ENCODE assay signal across 8 cellular contexts in genomic region chr1:55215194-55216021, GRCh38. TPM values are rescaled to one million over a fixed set of nuclear protein-coding genes. Genes with fewer than 3 reads are reported as not detected.
DNase-seq lines count a peak whose midpoint lies in the region; ATAC-seq, FAIRE-seq and TF ChIP-seq lines count a peak whose summit lies in the region.

TSS of gene USP24 (minus strand) at chr1:55215364. CDS start at chr1:55215113, 251 bp downstream.

- TF ChIP-seq CTCF in right atrium auricular region (IDR thresholded peaks at IDR 0.05), result no peak
- no peak for TF ChIP-seq CTCF in uterus (IDR thresholded peaks at IDR 0.05)

- TF ChIP-seq POLR2A in GM12891 (IDR thresholded peaks at IDR 0.05; ENCODE audit: low read depth, low read length), result peak; percentile 75
- peak; percentile 72 to 80 for TF ChIP-seq POLR2A in uterus (IDR thresholded peaks at IDR 0.05)

- H3K36me3 ChIP-seq in right atrium auricular region (no peaks in the 10 kb centered on the region), uterus (no peaks in the 10 kb centered on the region)

- intact Hi-C loops in T-helper 2 cell treated with Interferon-gamma antibody and Interleukin-4, amounts not matched to agents 100 ng/mL and 5 ng/mL, for 36 hours (cut with micrococcal nuclease), result loop anchor here (1.0 to 10.0 kb wide), 3 partner anchors 62 to 331 kb away; partner anchors contain the start of gene DHCR24
- intact Hi-C loops in uterus (cut with DNase I; ENCODE audit: low total_unique reads), result no loop called here

- peak within 1 kb of the TSS; percentile 98 to 100 for H3K27ac ChIP-seq in right atrium auricular region
- peak within 1 kb of the TSS; percentile 92 for H3K27ac ChIP-seq in uterus

- H3K27me3 ChIP-seq in right atrium auricular region (no peaks in the 10 kb centered on the region), uterus (no peaks in the 10 kb centered on the region)

- H3K4me3 ChIP-seq in right atrium auricular region (peak within 1 kb of the TSS; percentile 75 to 88), uterus (peak within 1 kb of the TSS; percentile 61 to 73)

- peak; percentile 93 for FAIRE-seq in GM12891 (lab: Jason Lieb, UNC)

- H3K9me3 ChIP-seq in right atrium auricular region (no peaks in the 10 kb centered on the region), uterus (no peaks in the 10 kb centered on the region)

- H3K4me1 ChIP-seq in right atrium auricular region (peaks cover 0 to 61% of the 10 kb centered on the region in 2 donors), uterus (peaks cover 3 to 8% of the 10 kb centered on the region in 2 donors)

- DNase-seq in GM12891 (ENCODE audit: insufficient read length, low spot score) (peak; percentile 78), NCI-H1048 (lab: John Stamatoyannopoulos, UW) (peak; percentile 23), amygdala (lab: John Stamatoyannopoulos, UW) (peak in 51 of 56 donors; percentile 22 to 87 (median 65)), right atrium auricular region (ENCODE audit: low spot score) (peak; percentile 66), putamen (ENCODE audit: low spot score) (peak; percentile 80), uterus (peak; percentile 65 to 68)

- ATAC-seq in HG02588 (IDR thresholded peaks at IDR 0.05; ENCODE audit: unreplicated experiment), result peak; percentile 77

TF ChIP-seq in GM12891, 5 proteins besides CTCF, POLR2A, EP300 and RAD21:
- peak; percentile 66; the same call in 1 of the 2 replicates for TF ChIP-seq POLR2AphosphoS5 (IDR thresholded peaks at IDR 0.05; ENCODE audit: low read depth, low read length)
- TF ChIP-seq SPI1 (IDR thresholded peaks at IDR 0.05; ENCODE audit: low read depth, low read length), result peak; percentile 17; the same call in 1 of the 2 replicates
- TF ChIP-seq TAF1 (IDR thresholded peaks at IDR 0.05; ENCODE audit: low read depth, low read length), result peak; percentile 53; the same call in 1 of the 2 replicates
- TF ChIP-seq PAX5 (IDR thresholded peaks at IDR 0.05; ENCODE audit: insufficient read depth, low read length, severe bottlenecking), result no peak
- TF ChIP-seq POU2F2 (IDR thresholded peaks at IDR 0.05; ENCODE audit: low read depth, low read length), result no peak; the same call in 1 of the 2 replicates

RNA-seq across cellular contexts. Expression of gene USP24, which starts in this region (rescaled TPM):
- 12.9 TPM for polyA plus RNA-seq in GM12891 (2012; ENCODE audit: low read depth, missing spikeins)
- total RNA-seq in T-helper 2 cell treated with Interferon-gamma antibody and Interleukin-4, amounts not matched to agents 100 ng/mL and 5 ng/mL, for 36 hours, result 40.9 and 44.2 TPM in 2 replicates
- 10 to 100 TPM; 29.0 to 36.2 TPM for total RNA-seq in right atrium auricular region
- 10 to 100 TPM; 14.9 to 66.1 (median 44.1) TPM for total RNA-seq in uterus

Comparison
In these comparisons a context has a peak if more than half of its experiments do, and no peak if none do; other contexts are left out.
1. Peak in every context shown above with its lines: DNase-seq, ATAC-seq, H3K4me3 ChIP-seq and H3K27ac ChIP-seq.
2. DNase-seq: peak in every context shown above with its lines; median percentile 80 in putamen; 78 in GM12891; 66 in uterus; 66 in right atrium auricular region; 65 in amygdala; 23 in NCI-H1048.